In genomic region chr10:119541459-119542356, GRCh38 we compare ENCODE assay signal across 8 cellular contexts. TPM values are rescaled to one million over a fixed set of nuclear protein-coding genes. Genes with fewer than 3 reads are reported as not detected.
DNase-seq lines count a peak whose midpoint lies in the region; ATAC-seq and FAIRE-seq lines count a peak whose summit lies in the region.

No MANE protein-coding gene starts in this region.

- H3K4me3 ChIP-seq in Karpas-422 (ENCODE audit: low read length) = peak overlapping the region; percentile 79
- peak overlapping the region; percentile 68 to 69 for H3K4me3 ChIP-seq in small intestine (ENCODE audit: low read depth in 1 of 2, low read length in 2 of 2)

- DNase-seq in Karpas-422 (peak; percentile 77), left cardiac atrium (peak; percentile 42), small intestine (no peak), hepatic stellate cell (ENCODE audit: low spot score) (no peak), mucosa of gallbladder (ENCODE audit: low spot score) (no peak)
- DNase-seq in activated T-helper 1 cell treated with anti-CD3 and anti-CD28 coated beads, Interleukin-2, amount 50 U/mL, for 16 hours (ENCODE audit: low read depth in 1 of 2, low spot score in 1 of 2) = peak; percentile 27 to 50

- peak overlapping the region; percentile 78 for H3K4me2 ChIP-seq in Karpas-422 (ENCODE audit: low read depth, low read length, poor library complexity, severe bottlenecking)

- peak overlapping the region; percentile 77; the same call in 1 of the 2 replicates for H2AFZ ChIP-seq in Karpas-422 (ENCODE audit: low read length)

- 13 to 30% (median 20%) methylated on average over 57 of the region's 57 CpGs for WGBS in small intestine, 3 donors

- 0 out of 2 replicates have a peak, but pooled peaks cover 7% of the 10 kb centered on the region for H4K20me1 ChIP-seq in Karpas-422 (ENCODE audit: insufficient read depth, low read depth, low read length)

- H3K4me1 ChIP-seq in Karpas-422 (ENCODE audit: low read length) (peaks cover 59% of the 10 kb centered on the region), small intestine (ENCODE audit: control insufficient read depth in 2 of 2, insufficient read depth in 1 of 2, low read depth in 1 of 2, low read length in 1 of 2) (no peaks in the 10 kb centered on the region)

- intact Hi-C loops in left cardiac atrium (cut with DNase I) = no loop called here

- ATAC-seq in GM18498 (IDR thresholded peaks at IDR 0.05; ENCODE audit: unreplicated experiment) (peak; percentile 18), left cardiac atrium (peak; percentile 14 to 24), GM21825 (IDR thresholded peaks at IDR 0.05; ENCODE audit: unreplicated experiment) (no peak)

- no peak for FAIRE-seq in small intestine (lab: Jason Lieb, UNC)

- no peaks in the 10 kb centered on the region for H3K9me2 ChIP-seq in Karpas-422 (replicated peaks; ENCODE audit: insufficient read depth, low read length)

- H3K27ac ChIP-seq in Karpas-422 (ENCODE audit: low read length) (peak overlapping the region; percentile 43; the same call in 1 of the 2 replicates), small intestine (ENCODE audit: low read depth in 1 of 2, low read length in 1 of 2) (peak overlapping the region; percentile 65 to 67)

- no peaks in the 10 kb centered on the region for H3K36me3 ChIP-seq in Karpas-422 (ENCODE audit: insufficient read depth, low read length)
- no peaks in the 10 kb centered on the region for H3K36me3 ChIP-seq in small intestine (ENCODE audit: control insufficient read depth in 2 of 2, insufficient read depth in 2 of 2, low read length in 2 of 2)

- H3K79me2 ChIP-seq in Karpas-422 (ENCODE audit: low read length) = peaks cover 51% of the 10 kb centered on the region

- peak overlapping the region; percentile 78 for H3K9ac ChIP-seq in Karpas-422 (ENCODE audit: low read length)

- H3K9me3 ChIP-seq in Karpas-422 (ENCODE audit: low read length) (no peaks in the 10 kb centered on the region), small intestine (ENCODE audit: control insufficient read depth, low read depth) (no peaks in the 10 kb centered on the region)

- no peaks in the 10 kb centered on the region for H3K27me3 ChIP-seq in Karpas-422 (ENCODE audit: low read length)
- no peaks in the 10 kb centered on the region for H3K27me3 ChIP-seq in small intestine (ENCODE audit: control insufficient read depth in 2 of 2, insufficient read depth in 2 of 2, low read length in 2 of 2)

RNA-seq across cellular contexts. Expression of gene RGS10, which starts 0.8 kb away (rescaled TPM):
- total RNA-seq in Karpas-422 (2014; rRNA removed; shearing (Covaris generic); ENCODE audit: low replicate concordance) = 54.5 and 78.0 TPM in 2 replicates
- total RNA-seq in left cardiac atrium (10 to 100 TPM in 1 of 2 donors, 1 to 10 TPM in 1; 7.0 to 12.5 TPM), mucosa of gallbladder (42.7 TPM)
- polyA plus RNA-seq in small intestine = 10 to 100 TPM in 2 of 3 donors, 1 to 10 TPM in 1; 9.6 to 77.8 (median 25.4) TPM

RNA-seq across cellular contexts. Expression of gene TIAL1, which starts 55.1 kb away (rescaled TPM):
- total RNA-seq in Karpas-422 (2014; rRNA removed; shearing (Covaris generic); ENCODE audit: low replicate concordance) = 60.4 and 120 TPM in 2 replicates
- total RNA-seq in left cardiac atrium (10 to 100 TPM; 69.6 to 70.2 TPM), mucosa of gallbladder (126 TPM)
- polyA plus RNA-seq in small intestine = 10 to 100 TPM; 43.8 to 56.4 (median 45.5) TPM

Comparison
In these comparisons a context has a peak if more than half of its experiments do, and no peak if none do; other contexts are left out.
1. DNase-seq: peak in Karpas-422 (single experiment), activated T-helper 1 cell treated with anti-CD3 and anti-CD28 coated beads, Interleukin-2, amount 50 U/mL, for 16 hours (2 of 2) and left cardiac atrium (single experiment); none in small intestine (single experiment), hepatic stellate cell (single experiment) and mucosa of gallbladder (single experiment).